In the genomic region with DNA sequence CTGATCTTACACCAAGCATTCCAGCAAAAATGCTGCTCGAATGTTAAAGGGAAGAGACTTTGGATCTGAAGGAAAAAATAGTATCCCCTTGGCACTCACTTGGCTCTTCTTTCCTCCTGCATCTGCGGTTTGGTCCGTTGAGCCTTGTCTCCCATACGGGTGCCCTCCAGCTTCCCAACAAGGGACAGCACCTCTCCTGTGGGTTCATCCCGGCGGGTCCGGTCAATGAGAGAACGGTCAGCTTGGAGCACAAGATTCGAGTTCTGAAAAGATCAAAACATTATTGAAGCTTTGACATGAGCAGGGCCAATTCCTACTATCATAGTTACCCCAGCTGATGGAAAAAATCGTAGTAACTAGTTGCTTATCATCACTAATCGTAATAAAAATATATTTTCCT, we compare ENCODE assay signal across 8 cellular contexts. TPM values are rescaled to one million over a fixed set of nuclear protein-coding genes. Genes with fewer than 3 reads are reported as not detected.
A peak's percentile ranks its signal among the peaks of the same experiment; 100 is the strongest.
DNase-seq lines count a peak whose midpoint lies in the region; ATAC-seq and TF ChIP-seq lines count a peak whose summit lies in the region.

No MANE protein-coding gene starts in this region.

- H3K4me1 ChIP-seq in Caco-2 = no peaks in the 10 kb centered on the region
- peaks cover 19% of the 10 kb centered on the region for H3K4me1 ChIP-seq in PC-3 (ENCODE audit: insufficient read depth, low read length)
- peaks cover 8% of the 10 kb centered on the region for H3K4me1 ChIP-seq in ovary (ENCODE audit: insufficient read depth)

- POLR2A ChIA-PET in Caco-2 (lab: Charles Lee) (interaction anchor here (1.2 kb wide), 1 partner anchor 31 kb away, joined by 13 read pairs; the partner anchor contains the start of gene NCAPH), PC-3 (lab: Charles Lee; ENCODE audit: unreplicated experiment) (interaction anchor here (0.6 kb wide), 1 partner anchor 173 kb away, joined by 3 read pairs; no protein-coding TSS in a partner anchor)

- no peaks in the 10 kb centered on the region for H3K27me3 Mint-ChIP-seq in Caco-2 (ENCODE audit: insufficient read depth, unreplicated experiment)

- peaks cover 7% of the 10 kb centered on the region for H3K36me3 ChIP-seq in Caco-2 (ENCODE audit: control insufficient read depth, insufficient read depth, low read length)
- peaks cover 44% of the 10 kb centered on the region for H3K36me3 ChIP-seq in PC-3 (ENCODE audit: low read depth, low read length)
- no peaks in the 10 kb centered on the region for H3K36me3 ChIP-seq in ovary

- DNase-seq in Caco-2 (no peak), PC-3 (no peak), epithelial cell of esophagus (ENCODE audit: low read depth) (no peak), ovary (no peak), 8988T (no peak), NCI-H187 (lab: John Stamatoyannopoulos, UW) (no peak)

- H3K4me3 Mint-ChIP-seq in Caco-2 (ENCODE audit: unreplicated experiment) = peak overlapping the region; percentile 96

- H3K4me2 ChIP-seq in PC-3 (ENCODE audit: low read length) = peak overlapping the region; percentile 99

- intact Hi-C loops in Caco-2 (cut with micrococcal nuclease; ENCODE audit: unreplicated experiment) (loop anchor here (1.0 kb wide), 3 partner anchors 31 to 205 kb away; partner anchors contain the start of genes CIAO1 and NCAPH), PC-3 (cut with micrococcal nuclease) (loop anchor here (1.0 kb wide), 1 partner anchor 36 kb away; no protein-coding TSS in a partner anchor), ovary (cut with DNase I) (loop anchor here in 1 of 4 donors (2.0 kb wide), 1 partner anchor 38 kb away; the partner anchor contains the start of gene CIAO1)

- WGBS in ovary, 3 donors = 51 to 59% (median 56%) methylated on average over 11 of the region's 11 CpGs

- peak overlapping the region; percentile 51 for H3K4me3 ChIP-seq in Caco-2 (ENCODE audit: low read depth, low read length)
- peak overlapping the region; percentile 91 for H3K4me3 ChIP-seq in PC-3 (ENCODE audit: low read length)
- H3K4me3 ChIP-seq in epithelial cell of esophagus (ENCODE audit: low read length) = peak overlapping the region; percentile 100
- H3K4me3 ChIP-seq in ovary = peak overlapping the region; percentile 71

- no peak for TF ChIP-seq POLR2A in ovary (IDR thresholded peaks at IDR 0.05)

- H2AFZ ChIP-seq in PC-3 (ENCODE audit: low read length) = peak overlapping the region; percentile 81; the same call in 1 of the 2 replicates

- no peak for ATAC-seq in PC-3
- ATAC-seq in HG03521 (IDR thresholded peaks at IDR 0.05; ENCODE audit: unreplicated experiment) = no peak
- ATAC-seq in HG03025 (IDR thresholded peaks at IDR 0.05; ENCODE audit: low FRiP score, unreplicated experiment) = no peak

- H3K9me3 ChIP-seq in Caco-2 (no peaks in the 10 kb centered on the region), PC-3 (ENCODE audit: low read length) (no peaks in the 10 kb centered on the region), ovary (no peaks in the 10 kb centered on the region)

- no TSS peak for BruUV-seq in Caco-2 (replicated peaks; lab: Mats Ljungman, UMichigan)
- no TSS peak for BruUV-seq in PC-3 (replicated peaks; lab: Mats Ljungman, UMichigan)

- peaks cover 56% of the 10 kb centered on the region for H3K79me2 ChIP-seq in PC-3 (ENCODE audit: low read length)

- H3K9me3 Mint-ChIP-seq in Caco-2 (ENCODE audit: unreplicated experiment) = no peaks in the 10 kb centered on the region

- no peaks in the 10 kb centered on the region for H3K9me2 ChIP-seq in PC-3 (replicated peaks; ENCODE audit: low read length)

- no peaks in the 10 kb centered on the region for H3K27me3 ChIP-seq in Caco-2 (replicated peaks; ENCODE audit: control insufficient read depth, insufficient read depth, low read length)
- no peaks in the 10 kb centered on the region for H3K27me3 ChIP-seq in PC-3 (ENCODE audit: low read length)
- H3K27me3 ChIP-seq in ovary = no peaks in the 10 kb centered on the region

- no peak for TF ChIP-seq CTCF in Caco-2 (IDR thresholded peaks at IDR 0.05; ENCODE audit: insufficient read depth in 1 of 2, low read depth in 1 of 2, low read length in 1 of 2, severe bottlenecking in 1 of 2, unreplicated experiment in 1 of 2)
- no peak for TF ChIP-seq CTCF in PC-3 (conservative IDR thresholded peaks at IDR 0.05; ENCODE audit: low read depth, low read length)
- TF ChIP-seq CTCF in epithelial cell of esophagus (IDR thresholded peaks at IDR 0.05; ENCODE audit: insufficient read depth, low read depth, low read length, missing control alignments) = no peak
- no peak for TF ChIP-seq CTCF in ovary (IDR thresholded peaks at IDR 0.05)

- TF ChIP-seq EP300 in ovary (IDR thresholded peaks at IDR 0.05) = no peak

- H3F3A ChIP-seq in PC-3 (ENCODE audit: low read length, unreplicated experiment) = no peaks in the 10 kb centered on the region

- H3K27ac ChIP-seq in PC-3 (ENCODE audit: low read length) = no peak overlapping the region
- H3K27ac ChIP-seq in ovary = peak overlapping the region in 1 of 2 donors; percentile 70

- peak overlapping the region; percentile 99 for H3K27ac Mint-ChIP-seq in Caco-2 (ENCODE audit: unreplicated experiment)

- H3K36me3 Mint-ChIP-seq in Caco-2 (ENCODE audit: insufficient read depth, unreplicated experiment) = peaks cover 61% of the 10 kb centered on the region

- peaks cover 18% of the 10 kb centered on the region; the same call in 1 of the 2 replicates for H4K20me1 ChIP-seq in PC-3 (ENCODE audit: low read length)

- peak overlapping the region; percentile 94 for H3K9ac ChIP-seq in PC-3 (ENCODE audit: low read length)

- CTCF ChIA-PET in Caco-2 (lab: Charles Lee) (no interaction called here), PC-3 (lab: Charles Lee) (interaction anchor here (0.6 kb wide), 1 partner anchor 141 kb away, joined by 4 read pairs; no protein-coding TSS in a partner anchor)

- peaks cover 17% of the 10 kb centered on the region for H3K4me1 Mint-ChIP-seq in Caco-2 (ENCODE audit: low read depth, unreplicated experiment)

RNA-seq across cellular contexts. Expression of gene SNRNP200, which starts 0.7 kb away (rescaled TPM):
- 240 and 259 TPM in 2 replicates for total RNA-seq in Caco-2 (2022)
- 77.8 and 124 TPM in 2 replicates for total RNA-seq in PC-3 (2014; rRNA removed)
- 100 to 1,000 TPM in 5 of 7 donors, 10 to 100 TPM in 2; 71.1 to 149 (median 125) TPM for total RNA-seq in ovary
- polyA plus RNA-seq in ovary = 100 to 1,000 TPM in 1 of 2 donors, 10 to 100 TPM in 1; 92.9 to 102 TPM

RNA-seq across cellular contexts. Expression of gene ITPRIPL1, which starts 20.5 kb away (rescaled TPM):
- total RNA-seq in Caco-2 (2022) (1.9 and 3.1 TPM in 2 replicates), PC-3 (2014; rRNA removed) (not detected in 2 replicates), ovary (under 1 TPM; 0.11 to 0.92 (median 0.40) TPM)
- polyA plus RNA-seq in ovary = 1 to 10 TPM in 1 of 2 donors, under 1 TPM in 1; 0.46 to 1.2 TPM

RNA-seq across cellular contexts. Expression of gene NCAPH, which starts 31.0 kb away (rescaled TPM):
- total RNA-seq in Caco-2 (2022) (55.2 and 61.3 TPM in 2 replicates), PC-3 (2014; rRNA removed) (85.5 and 89.6 TPM in 2 replicates), ovary (1 to 10 TPM in 1 of 7 donors, under 1 TPM in 6; 0.18 to 3.1 (median 0.64) TPM)
- polyA plus RNA-seq in ovary = 1 to 10 TPM in 1 of 2 donors, under 1 TPM in 1; 0.48 to 1.4 TPM

RNA-seq across cellular contexts. Expression of gene CIAO1, which starts 38.6 kb away (rescaled TPM):
- total RNA-seq in Caco-2 (2022) = 93.8 and 97.9 TPM in 2 replicates
- total RNA-seq in PC-3 (2014; rRNA removed) = 124 and 130 TPM in 2 replicates
- total RNA-seq in ovary = 100 to 1,000 TPM in 1 of 7 donors, 10 to 100 TPM in 6; 50.8 to 103 (median 58.5) TPM
- polyA plus RNA-seq in ovary = 10 to 100 TPM; 42.2 to 55.6 TPM

RNA-seq across cellular contexts. Expression of gene TMEM127, which starts 38.8 kb away (rescaled TPM):
- total RNA-seq in Caco-2 (2022) (43.3 and 49.1 TPM in 2 replicates), PC-3 (2014; rRNA removed) (31.9 and 33.9 TPM in 2 replicates), ovary (10 to 100 TPM; 26.9 to 55.1 (median 51.6) TPM)
- 10 to 100 TPM; 32.7 to 44.7 TPM for polyA plus RNA-seq in ovary

Comparison
In these comparisons a context has a peak if more than half of its experiments do, and no peak if none do; other contexts are left out.
1. RNA of gene NCAPH, which starts 31.0 kb away (total RNA-seq): 85.5 to 89.6 TPM in PC-3 and 55.2 to 61.3 TPM in Caco-2; 0.18 to 3.1 TPM in ovary; every median in the first group is over 10 times any median in the second.
2. Peak in every context shown above with its lines, with median percentiles within 50 percentile points of each other: H3K4me3 ChIP-seq.